In the genomic region with DNA sequence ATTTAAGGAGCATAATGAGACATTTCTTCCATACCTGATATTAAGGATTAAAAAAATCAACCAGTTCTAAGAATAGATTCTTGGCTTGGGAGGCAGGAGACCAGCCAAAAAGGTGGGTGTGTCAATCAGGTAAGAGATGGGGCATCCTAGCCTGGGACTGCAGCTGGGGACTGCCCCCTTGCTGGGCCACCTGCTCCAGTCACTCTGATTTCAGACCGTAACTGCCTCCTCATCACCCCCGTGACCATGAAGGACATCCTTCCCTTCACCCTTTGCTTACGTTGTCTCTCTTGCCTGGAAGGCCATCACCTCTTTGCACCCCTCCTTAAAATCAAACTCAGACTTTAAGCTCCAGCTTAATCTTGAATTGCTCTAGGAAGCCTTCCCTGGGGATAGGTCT, we compare ENCODE assay signal across 2 cellular contexts.
TF ChIP-seq lines count a peak whose summit lies in the region.

No MANE protein-coding gene starts in this region.

TF ChIP-seq in GM23338, 12 proteins besides CTCF, POLR2A, EP300 and RAD21:
- no peak for TF ChIP-seq ZNF331 (CRISPR knock-in tag; IDR thresholded peaks at IDR 0.05; ENCODE audit: low read depth)

TF ChIP-seq in H1, 55 proteins besides CTCF, POLR2A, EP300 and RAD21:
- TF ChIP-seq, protein P1, sequence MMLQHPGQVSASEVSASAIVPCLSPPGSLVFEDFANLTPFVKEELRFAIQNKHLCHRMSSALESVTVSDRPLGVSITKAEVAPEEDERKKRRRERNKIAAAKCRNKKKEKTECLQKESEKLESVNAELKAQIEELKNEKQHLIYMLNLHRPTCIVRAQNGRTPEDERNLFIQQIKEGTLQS (IDR thresholded peaks at IDR 0.05; ENCODE audit: insufficient read depth, low read depth, low read length): no peak
- no peak for TF ChIP-seq EZH2 (IDR thresholded peaks at IDR 0.05; ENCODE audit: low read depth, low read length, severe bottlenecking)
- TF ChIP-seq TEAD4 (IDR thresholded peaks at IDR 0.05; ENCODE audit: low read depth, low read length): no peak
- TF ChIP-seq, protein P2, sequence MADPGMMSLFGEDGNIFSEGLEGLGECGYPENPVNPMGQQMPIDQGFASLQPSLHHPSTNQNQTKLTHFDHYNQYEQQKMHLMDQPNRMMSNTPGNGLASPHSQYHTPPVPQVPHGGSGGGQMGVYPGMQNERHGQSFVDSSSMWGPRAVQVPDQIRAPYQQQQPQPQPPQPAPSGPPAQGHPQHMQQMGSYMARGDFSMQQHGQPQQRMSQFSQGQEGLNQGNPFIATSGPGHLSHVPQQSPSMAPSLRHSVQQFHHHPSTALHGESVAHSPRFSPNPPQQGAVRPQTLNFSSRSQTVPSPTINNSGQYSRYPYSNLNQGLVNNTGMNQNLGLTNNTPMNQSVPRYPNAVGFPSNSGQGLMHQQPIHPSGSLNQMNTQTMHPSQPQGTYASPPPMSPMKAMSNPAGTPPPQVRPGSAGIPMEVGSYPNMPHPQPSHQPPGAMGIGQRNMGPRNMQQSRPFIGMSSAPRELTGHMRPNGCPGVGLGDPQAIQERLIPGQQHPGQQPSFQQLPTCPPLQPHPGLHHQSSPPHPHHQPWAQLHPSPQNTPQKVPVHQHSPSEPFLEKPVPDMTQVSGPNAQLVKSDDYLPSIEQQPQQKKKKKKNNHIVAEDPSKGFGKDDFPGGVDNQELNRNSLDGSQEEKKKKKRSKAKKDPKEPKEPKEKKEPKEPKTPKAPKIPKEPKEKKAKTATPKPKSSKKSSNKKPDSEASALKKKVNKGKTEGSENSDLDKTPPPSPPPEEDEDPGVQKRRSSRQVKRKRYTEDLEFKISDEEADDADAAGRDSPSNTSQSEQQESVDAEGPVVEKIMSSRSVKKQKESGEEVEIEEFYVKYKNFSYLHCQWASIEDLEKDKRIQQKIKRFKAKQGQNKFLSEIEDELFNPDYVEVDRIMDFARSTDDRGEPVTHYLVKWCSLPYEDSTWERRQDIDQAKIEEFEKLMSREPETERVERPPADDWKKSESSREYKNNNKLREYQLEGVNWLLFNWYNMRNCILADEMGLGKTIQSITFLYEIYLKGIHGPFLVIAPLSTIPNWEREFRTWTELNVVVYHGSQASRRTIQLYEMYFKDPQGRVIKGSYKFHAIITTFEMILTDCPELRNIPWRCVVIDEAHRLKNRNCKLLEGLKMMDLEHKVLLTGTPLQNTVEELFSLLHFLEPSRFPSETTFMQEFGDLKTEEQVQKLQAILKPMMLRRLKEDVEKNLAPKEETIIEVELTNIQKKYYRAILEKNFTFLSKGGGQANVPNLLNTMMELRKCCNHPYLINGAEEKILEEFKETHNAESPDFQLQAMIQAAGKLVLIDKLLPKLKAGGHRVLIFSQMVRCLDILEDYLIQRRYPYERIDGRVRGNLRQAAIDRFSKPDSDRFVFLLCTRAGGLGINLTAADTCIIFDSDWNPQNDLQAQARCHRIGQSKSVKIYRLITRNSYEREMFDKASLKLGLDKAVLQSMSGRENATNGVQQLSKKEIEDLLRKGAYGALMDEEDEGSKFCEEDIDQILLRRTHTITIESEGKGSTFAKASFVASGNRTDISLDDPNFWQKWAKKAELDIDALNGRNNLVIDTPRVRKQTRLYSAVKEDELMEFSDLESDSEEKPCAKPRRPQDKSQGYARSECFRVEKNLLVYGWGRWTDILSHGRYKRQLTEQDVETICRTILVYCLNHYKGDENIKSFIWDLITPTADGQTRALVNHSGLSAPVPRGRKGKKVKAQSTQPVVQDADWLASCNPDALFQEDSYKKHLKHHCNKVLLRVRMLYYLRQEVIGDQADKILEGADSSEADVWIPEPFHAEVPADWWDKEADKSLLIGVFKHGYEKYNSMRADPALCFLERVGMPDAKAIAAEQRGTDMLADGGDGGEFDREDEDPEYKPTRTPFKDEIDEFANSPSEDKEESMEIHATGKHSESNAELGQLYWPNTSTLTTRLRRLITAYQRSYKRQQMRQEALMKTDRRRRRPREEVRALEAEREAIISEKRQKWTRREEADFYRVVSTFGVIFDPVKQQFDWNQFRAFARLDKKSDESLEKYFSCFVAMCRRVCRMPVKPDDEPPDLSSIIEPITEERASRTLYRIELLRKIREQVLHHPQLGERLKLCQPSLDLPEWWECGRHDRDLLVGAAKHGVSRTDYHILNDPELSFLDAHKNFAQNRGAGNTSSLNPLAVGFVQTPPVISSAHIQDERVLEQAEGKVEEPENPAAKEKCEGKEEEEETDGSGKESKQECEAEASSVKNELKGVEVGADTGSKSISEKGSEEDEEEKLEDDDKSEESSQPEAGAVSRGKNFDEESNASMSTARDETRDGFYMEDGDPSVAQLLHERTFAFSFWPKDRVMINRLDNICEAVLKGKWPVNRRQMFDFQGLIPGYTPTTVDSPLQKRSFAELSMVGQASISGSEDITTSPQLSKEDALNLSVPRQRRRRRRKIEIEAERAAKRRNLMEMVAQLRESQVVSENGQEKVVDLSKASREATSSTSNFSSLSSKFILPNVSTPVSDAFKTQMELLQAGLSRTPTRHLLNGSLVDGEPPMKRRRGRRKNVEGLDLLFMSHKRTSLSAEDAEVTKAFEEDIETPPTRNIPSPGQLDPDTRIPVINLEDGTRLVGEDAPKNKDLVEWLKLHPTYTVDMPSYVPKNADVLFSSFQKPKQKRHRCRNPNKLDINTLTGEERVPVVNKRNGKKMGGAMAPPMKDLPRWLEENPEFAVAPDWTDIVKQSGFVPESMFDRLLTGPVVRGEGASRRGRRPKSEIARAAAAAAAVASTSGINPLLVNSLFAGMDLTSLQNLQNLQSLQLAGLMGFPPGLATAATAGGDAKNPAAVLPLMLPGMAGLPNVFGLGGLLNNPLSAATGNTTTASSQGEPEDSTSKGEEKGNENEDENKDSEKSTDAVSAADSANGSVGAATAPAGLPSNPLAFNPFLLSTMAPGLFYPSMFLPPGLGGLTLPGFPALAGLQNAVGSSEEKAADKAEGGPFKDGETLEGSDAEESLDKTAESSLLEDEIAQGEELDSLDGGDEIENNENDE (IDR thresholded peaks at IDR 0.05; ENCODE audit: insufficient replicate concordance, low read length): no peak
- no peak for TF ChIP-seq CEBPB (IDR thresholded peaks at IDR 0.05; ENCODE audit: low read depth, low read length)
- no peak for TF ChIP-seq SP2 (IDR thresholded peaks at IDR 0.05; ENCODE audit: low read length)
- no peak for TF ChIP-seq POU5F1 (IDR thresholded peaks at IDR 0.05; ENCODE audit: low read depth, low read length)
- TF ChIP-seq, protein P3, sequence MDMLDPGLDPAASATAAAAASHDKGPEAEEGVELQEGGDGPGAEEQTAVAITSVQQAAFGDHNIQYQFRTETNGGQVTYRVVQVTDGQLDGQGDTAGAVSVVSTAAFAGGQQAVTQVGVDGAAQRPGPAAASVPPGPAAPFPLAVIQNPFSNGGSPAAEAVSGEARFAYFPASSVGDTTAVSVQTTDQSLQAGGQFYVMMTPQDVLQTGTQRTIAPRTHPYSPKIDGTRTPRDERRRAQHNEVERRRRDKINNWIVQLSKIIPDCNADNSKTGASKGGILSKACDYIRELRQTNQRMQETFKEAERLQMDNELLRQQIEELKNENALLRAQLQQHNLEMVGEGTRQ (IDR thresholded peaks at IDR 0.05; ENCODE audit: low read length): no peak
